In the genomic region with DNA sequence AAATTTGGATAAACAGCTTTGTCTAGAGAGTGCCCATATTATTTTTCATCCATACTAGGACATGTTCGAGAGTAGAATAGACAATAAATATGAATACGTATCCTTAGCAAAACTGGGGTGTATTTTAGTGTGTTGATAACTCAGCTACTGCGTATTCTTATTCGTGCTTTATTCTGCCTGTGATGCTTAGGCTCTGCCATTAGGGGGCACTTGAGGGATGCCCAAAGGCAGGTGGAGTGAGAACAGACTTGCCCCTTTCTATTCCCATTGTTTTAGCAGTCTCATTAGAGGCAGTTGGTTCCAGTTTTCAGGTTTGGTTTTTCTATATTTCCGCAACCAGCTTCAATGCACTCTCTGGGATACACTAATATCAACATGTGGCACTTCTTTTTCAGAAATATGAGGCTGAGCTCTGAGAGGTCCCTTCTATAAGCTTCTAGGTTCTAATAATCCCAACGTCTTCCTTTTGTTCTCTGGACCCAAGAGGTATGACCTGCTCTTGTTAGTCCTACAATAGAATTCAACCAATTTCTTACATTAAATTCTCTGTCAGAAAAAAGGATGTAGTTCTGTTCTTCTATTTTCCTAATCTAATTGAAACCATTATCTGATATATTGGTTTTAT, we compare ENCODE assay signal across 8 cellular contexts.
DNase-seq lines count a peak whose midpoint lies in the region; ATAC-seq, FAIRE-seq and TF ChIP-seq lines count a peak whose summit lies in the region.

No MANE protein-coding gene starts in this region.

- WGBS in body of pancreas, 2 donors: 24 to 28% methylated on average over 6 of the region's 6 CpGs
- 25 to 31% methylated on average over 6 of the region's 6 CpGs for WGBS in pancreas, 2 donors

- H3K27me3 ChIP-seq in body of pancreas: no peaks in the 10 kb centered on the region
- no peaks in the 10 kb centered on the region for H3K27me3 ChIP-seq in pancreas

- TF ChIP-seq CTCF in body of pancreas (IDR thresholded peaks at IDR 0.05) (peak in 6 of 7 experiments; percentile 39 to 54 (median 46)), pancreas (IDR thresholded peaks at IDR 0.05) (peak in 3 of 4 donors; percentile 26 to 28 (median 27))

- intact Hi-C loops in body of pancreas (cut with DNase I): no loop called here
- intact Hi-C loops in pancreas (cut with DNase I): no loop called here

- DNase-seq in NCI-H510A treated with DMSO at 0.1 percent for 48 hours (lab: John Stamatoyannopoulos, UW) (peak; percentile 34), NCI-H510A (lab: John Stamatoyannopoulos, UW) (no peak), NCI-H524 (lab: John Stamatoyannopoulos, UW) (peak; percentile 61 to 83), body of pancreas (peak in 3 of 4 donors; percentile 5 to 30 (median 14)), pancreas (peak in 2 of 6 donors; percentile 3 to 15), NCI-H2227 treated with DMSO at 0.1 percent for 48 hours (lab: John Stamatoyannopoulos, UW) (no peak)

- H3K4me3 ChIP-seq in body of pancreas (no peak overlapping the region), pancreas (no peak overlapping the region)

- H3K9me3 ChIP-seq in body of pancreas (no peaks in the 10 kb centered on the region), pancreas (no peaks in the 10 kb centered on the region)

- H3K4me1 ChIP-seq in body of pancreas: no peaks in the 10 kb centered on the region
- no peaks in the 10 kb centered on the region for H3K4me1 ChIP-seq in pancreas

- H3K27ac ChIP-seq in body of pancreas (no peak overlapping the region), pancreas (no peak overlapping the region)

- H3K36me3 ChIP-seq in body of pancreas (replicated peaks in 1 of 2; ENCODE audit: insufficient read depth in 1 of 2, low read depth in 2 of 2): no peaks in the 10 kb centered on the region
- no peaks in the 10 kb centered on the region for H3K36me3 ChIP-seq in pancreas

- ATAC-seq in HG02759 (IDR thresholded peaks at IDR 0.05; ENCODE audit: unreplicated experiment): peak; percentile 93
- no peak for ATAC-seq in body of pancreas
- peak in 3 of 4 donors; percentile 68 to 81 (median 77) for ATAC-seq in pancreas
- ATAC-seq in HG03097 (IDR thresholded peaks at IDR 0.05; ENCODE audit: low FRiP score, unreplicated experiment): no peak

- FAIRE-seq in pancreas (lab: Jason Lieb, UNC): no peak

- TF ChIP-seq POLR2A in body of pancreas (IDR thresholded peaks at IDR 0.05): no peak

Comparison
In these comparisons a context has a peak if more than half of its experiments do, and no peak if none do; other contexts are left out.
1. DNase-seq: peak in NCI-H510A treated with DMSO at 0.1 percent for 48 hours (single experiment), NCI-H524 (2 of 2) and body of pancreas (3 of 4); none in NCI-H510A (single experiment) and NCI-H2227 treated with DMSO at 0.1 percent for 48 hours (single experiment).
2. ATAC-seq: peak in HG02759 (single experiment) and pancreas (3 of 4); none in body of pancreas (single experiment) and HG03097 (single experiment).